ENCODE assay signal across 25 cellular contexts in genomic region chr2:33633295-33633694, GRCh38.
"Had no signal": no experiment of that assay in that cellular context is flagged by ENCODE, and none has a peak within 500 bp of the region (broad histone marks: within the 10 kb centered on the region; RNA-seq: fewer than 3 reads in every experiment).

No MANE protein-coding gene starts in this region.

- ATAC-seq: effector memory CD8-positive, alpha-beta T cell; left lobe of liver; mucosa of descending colon; natural killer cell treated with Interleukin-12 subunit alpha and Interleukin-12 subunit beta and Interleukin-15 and Interleukin-18, amount 100 ng/mL, for 72 hours; psoas muscle; right cardiac atrium; stimulated activated naive B cell treated with anti-CD40 and anti-IgM and Interleukin-4, amounts not matched to agents 10 μg/mL and 1 μg/mL and 100 μg/mL, for 72 hours; upper lobe of right lung had no signal

- DNase-seq: cortex of kidney; effector memory CD8-positive, alpha-beta T cell; erythroblast; esophagus squamous epithelium; head of caudate nucleus; mesenchymal stem cell; mucosa of descending colon; naive B cell; posterior cingulate gyrus; psoas muscle; right cardiac atrium; sigmoid colon; spleen; stimulated activated CD4-positive, alpha-beta T cell treated with anti-CD3 and anti-CD28 coated beads, Interleukin-2, amount 100 ng/mL, for 48 hours; stimulated activated naive B cell treated with anti-CD40 and anti-IgM and Interleukin-4, amounts not matched to agents 10 μg/mL and 1 μg/mL and 100 μg/mL, for 72 hours; upper lobe of right lung had no signal

- H2AFZ ChIP-seq: neural progenitor cell had no signal

- H3K9me3 ChIP-seq: esophagus squamous epithelium, mucosa of descending colon, psoas muscle, sigmoid colon, spleen, thoracic aorta, tibial nerve, upper lobe of right lung, vagina had no signal

- H3K27ac ChIP-seq: esophagus squamous epithelium, neural progenitor cell, psoas muscle, sigmoid colon, spleen, thoracic aorta, tibial nerve, upper lobe of right lung, vagina had no signal

- H3K9ac ChIP-seq: neural progenitor cell had no signal

- H3K4me2 ChIP-seq: neural progenitor cell had no signal

- H3K27me3 ChIP-seq: esophagus squamous epithelium, neural progenitor cell, sigmoid colon, spleen, tibial nerve, upper lobe of right lung, vagina had no signal

- H3K4me1 ChIP-seq: esophagus squamous epithelium, neural progenitor cell, psoas muscle, sigmoid colon, spleen, tibial nerve, upper lobe of right lung had no signal

- FAIRE-seq: endometrium, frontal cortex, keratinocyte had no signal

- H3K4me3 ChIP-seq: esophagus squamous epithelium, mucosa of descending colon, neural progenitor cell, psoas muscle, sigmoid colon, spleen, thoracic aorta, tibial nerve, upper lobe of right lung, vagina had no signal

- H3K36me3 ChIP-seq: esophagus squamous epithelium, neural progenitor cell, sigmoid colon, spleen, thoracic aorta, tibial nerve, upper lobe of right lung, vagina had no signal
